In the genomic region with DNA sequence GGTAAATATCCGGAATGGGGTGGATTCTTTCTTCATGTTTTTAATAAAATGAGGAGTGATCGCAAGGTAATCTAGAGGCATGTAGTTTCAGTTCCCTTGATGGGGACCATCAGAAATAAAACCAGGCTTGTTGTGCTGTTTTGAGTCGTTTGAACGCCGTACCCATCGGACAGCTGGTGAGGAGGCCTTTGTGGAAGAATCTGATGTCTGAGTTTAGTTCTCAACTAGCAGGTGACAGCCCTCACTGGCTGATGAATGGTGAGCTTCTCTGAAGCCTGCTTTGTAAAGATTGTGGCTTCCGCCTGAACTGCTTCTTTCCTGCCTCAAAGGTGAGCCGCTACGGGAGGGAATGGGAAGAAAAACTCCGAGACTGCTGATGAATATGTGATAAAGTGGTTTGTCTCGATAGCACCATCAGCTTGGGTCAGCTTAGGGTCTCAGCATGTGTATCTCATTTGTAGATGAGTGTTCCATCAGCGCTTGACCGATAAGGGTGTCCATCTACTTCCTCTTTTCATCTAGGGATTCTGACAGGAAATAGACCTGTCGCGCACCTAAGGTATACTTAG, we compare ENCODE assay signal across 1 cellular context.
TF ChIP-seq lines count a peak whose summit lies in the region.

No MANE protein-coding gene starts in this region.

TF ChIP-seq in K562, 482 proteins besides CTCF, POLR2A, EP300 and RAD21 (continued from another document and continues in another):
- no peak; the same call in 1 of the 2 replicates for TF ChIP-seq RUNX1 (IDR thresholded peaks at IDR 0.05; ENCODE audit: low read depth)
- TF ChIP-seq, protein P1, sequence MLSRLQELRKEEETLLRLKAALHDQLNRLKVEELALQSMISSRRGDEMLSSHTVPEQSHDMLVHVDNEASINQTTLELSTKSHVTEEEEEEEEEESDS (CRISPR knock-in tag; IDR thresholded peaks at IDR 0.05): no peak
- 0 out of 2 replicates have a peak, but pooled peaks have one; percentile 33 for TF ChIP-seq CREB1 (IDR thresholded peaks at IDR 0.05)
- no peak; the same call in 1 of the 2 replicates for TF ChIP-seq CREB1 (CRISPR knock-in tag; IDR thresholded peaks at IDR 0.05)
- no peak for TF ChIP-seq ETS2 (tag; IDR thresholded peaks at IDR 0.05; ENCODE audit: borderline replicate concordance, poor library complexity, severe bottlenecking)
- no peak for TF ChIP-seq ZNF436 (CRISPR knock-in tag; IDR thresholded peaks at IDR 0.05)
- no peak for TF ChIP-seq BRD9 (IDR thresholded peaks at IDR 0.05; ENCODE audit: low read depth, partially characterized antibody)
- TF ChIP-seq SIX5 (IDR thresholded peaks at IDR 0.05; ENCODE audit: borderline replicate concordance in 1 of 2, insufficient read depth in 1 of 2, low read depth in 1 of 2, low read length in 2 of 2): no peak
- TF ChIP-seq HIVEP1 (CRISPR knock-in tag; IDR thresholded peaks at IDR 0.05): no peak
- TF ChIP-seq ILF3 (IDR thresholded peaks at IDR 0.05; ENCODE audit: borderline replicate concordance): no peak
- no peak for TF ChIP-seq POLR3G (IDR thresholded peaks at IDR 0.05; ENCODE audit: extremely low read depth, insufficient read length, insufficient replicate concordance)
- no peak for TF ChIP-seq PCBP1 (IDR thresholded peaks at IDR 0.05; ENCODE audit: low read depth, low read length, poor library complexity, severe bottlenecking)
- peak; percentile 59 for TF ChIP-seq ELF1 (tag; IDR thresholded peaks at IDR 0.05)
- peak in 1 of 2 experiments; percentile 70; a peak in 1 of 3 replicates for TF ChIP-seq CBX3 (IDR thresholded peaks at IDR 0.05; ENCODE audit: borderline replicate concordance in 1 of 2, low read length in 2 of 2)
- TF ChIP-seq MTA3 (IDR thresholded peaks at IDR 0.05; ENCODE audit: borderline replicate concordance): no peak; the same call in 1 of the 2 replicates
- TF ChIP-seq, protein P2, sequence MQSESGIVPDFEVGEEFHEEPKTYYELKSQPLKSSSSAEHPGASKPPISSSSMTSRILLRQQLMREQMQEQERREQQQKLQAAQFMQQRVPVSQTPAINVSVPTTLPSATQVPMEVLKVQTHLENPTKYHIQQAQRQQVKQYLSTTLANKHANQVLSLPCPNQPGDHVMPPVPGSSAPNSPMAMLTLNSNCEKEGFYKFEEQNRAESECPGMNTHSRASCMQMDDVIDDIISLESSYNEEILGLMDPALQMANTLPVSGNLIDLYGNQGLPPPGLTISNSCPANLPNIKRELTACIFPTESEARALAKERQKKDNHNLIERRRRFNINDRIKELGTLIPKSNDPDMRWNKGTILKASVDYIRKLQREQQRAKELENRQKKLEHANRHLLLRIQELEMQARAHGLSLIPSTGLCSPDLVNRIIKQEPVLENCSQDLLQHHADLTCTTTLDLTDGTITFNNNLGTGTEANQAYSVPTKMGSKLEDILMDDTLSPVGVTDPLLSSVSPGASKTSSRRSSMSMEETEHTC (IDR thresholded peaks at IDR 0.05): no peak; the same call in 1 of the 2 replicates
- no peak for TF ChIP-seq HMGXB4 (CRISPR knock-in tag; IDR thresholded peaks at IDR 0.05)
- TF ChIP-seq HES1 (IDR thresholded peaks at IDR 0.05; ENCODE audit: low read depth): 0 out of 2 replicates have a peak, but pooled peaks have one; percentile 38
- no peak for TF ChIP-seq ZNF592 (IDR thresholded peaks at IDR 0.05)
- TF ChIP-seq SMAD4 (CRISPR knock-in tag; conservative IDR thresholded peaks at IDR 0.05): peak; percentile 80
- no peak for TF ChIP-seq ATF1 (CRISPR knock-in tag; IDR thresholded peaks at IDR 0.05)
- peak; percentile 40 for TF ChIP-seq ATF1 (tag; IDR thresholded peaks at IDR 0.05)
- TF ChIP-seq PURB (CRISPR knock-in tag; IDR thresholded peaks at IDR 0.05; ENCODE audit: low read depth): no peak
- peak; percentile 63 to 82; a peak in 2 of 4 replicates for TF ChIP-seq TRIM24 (IDR thresholded peaks at IDR 0.05)
- TF ChIP-seq ZKSCAN1 (IDR thresholded peaks at IDR 0.05; ENCODE audit: low read depth, low read length): no peak
- TF ChIP-seq SNRNP70 (optimal IDR thresholded peaks at IDR 0.05; ENCODE audit: low read depth, low read length): no peak
- TF ChIP-seq ZNF395 (CRISPR knock-in tag; IDR thresholded peaks at IDR 0.05): no peak
- no peak for TF ChIP-seq ZNF586 (CRISPR knock-in tag; conservative IDR thresholded peaks at IDR 0.05)
- TF ChIP-seq ADNP (tag; IDR thresholded peaks at IDR 0.05): no peak
- no peak for TF ChIP-seq ZNF518B (CRISPR knock-in tag; IDR thresholded peaks at IDR 0.05)
- TF ChIP-seq PML (IDR thresholded peaks at IDR 0.05; ENCODE audit: low read length): peak; percentile 95
- no peak for TF ChIP-seq TARDBP (IDR thresholded peaks at IDR 0.05)
- 0 out of 4 replicates have a peak, but pooled peaks of 1 of the 2 experiments have one; percentile 15 for TF ChIP-seq NONO (IDR thresholded peaks at IDR 0.05; ENCODE audit: low read depth in 2 of 2, low read length in 1 of 2)
- no peak for TF ChIP-seq ZNF253 (CRISPR knock-in tag; conservative IDR thresholded peaks at IDR 0.05)
- no peak for TF ChIP-seq PRDM10 (IDR thresholded peaks at IDR 0.05; ENCODE audit: partially characterized antibody)
- TF ChIP-seq ZNF584 (CRISPR knock-in tag; IDR thresholded peaks at IDR 0.05; ENCODE audit: low read depth): no peak
- no peak for TF ChIP-seq ARID2 (IDR thresholded peaks at IDR 0.05)
